In genomic region chr1:212529211-212529731, GRCh38 we compare ENCODE assay signal across 14 cellular contexts.
A peak's percentile ranks its signal among the peaks of the same experiment; 100 is the strongest.
DNase-seq lines count a peak whose midpoint lies in the region; ATAC-seq, FAIRE-seq and TF ChIP-seq lines count a peak whose summit lies in the region.
"Had no signal": no experiment of that assay in that cellular context is flagged by ENCODE, and none has a peak within 500 bp of the region (broad histone marks: within the 10 kb centered on the region; RNA-seq: fewer than 3 reads in every experiment).

No MANE protein-coding gene starts in this region.

- ATAC-seq in Right ventricle myocardium superior (ENCODE audit: poor library complexity): no peak
- ATAC-seq in activated CD4-positive, CD25-positive, alpha-beta regulatory T cell treated with anti-CD3 and anti-CD28 coated beads, Interleukin-2, amount 50 U/mL, for 24 hours: no peak
- ATAC-seq: esophagus mucosa had no signal

- H3K27ac ChIP-seq in caudate nucleus (ENCODE audit: low read depth, low read length): peak overlapping the region; percentile 55
- H3K27ac ChIP-seq: colonic mucosa, thoracic aorta had no signal

- DNase-seq in H54 (ENCODE audit: insufficient read length, low spot score) (peak; percentile 23), NCI-H524 (lab: John Stamatoyannopoulos, UW) (peak; percentile 89 to 94), caudate nucleus (lab: John Stamatoyannopoulos, UW) (peak in 4 of 61 donors; percentile 9 to 47 (median 29)), retina (peak; percentile 64), occipital lobe (lab: John Stamatoyannopoulos, UW) (no peak), Right ventricle myocardium superior (no peak), UCSD-AML1 (lab: John Stamatoyannopoulos, UW; ENCODE audit: unreplicated experiment) (no peak)
- DNase-seq: activated CD4-positive, CD25-positive, alpha-beta regulatory T cell; colonic mucosa; COR-L47; NCI-H2029 had no signal

- no peak for FAIRE-seq in H54 (lab: Jason Lieb, UNC)

- no peak for TF ChIP-seq POLR2A in H54 (IDR thresholded peaks at IDR 0.05; ENCODE audit: low read depth, low read length)

- intact Hi-C loops in Right ventricle myocardium superior (cut with DNase I): no loop called here

Comparison
In these comparisons a context has a peak if more than half of its experiments do, and no peak if none do; other contexts are left out.
1. DNase-seq: peak in H54 (single experiment), NCI-H524 (2 of 2) and retina (single experiment); none in occipital lobe (single experiment), Right ventricle myocardium superior (single experiment) and UCSD-AML1 (single experiment).